In the genomic region with DNA sequence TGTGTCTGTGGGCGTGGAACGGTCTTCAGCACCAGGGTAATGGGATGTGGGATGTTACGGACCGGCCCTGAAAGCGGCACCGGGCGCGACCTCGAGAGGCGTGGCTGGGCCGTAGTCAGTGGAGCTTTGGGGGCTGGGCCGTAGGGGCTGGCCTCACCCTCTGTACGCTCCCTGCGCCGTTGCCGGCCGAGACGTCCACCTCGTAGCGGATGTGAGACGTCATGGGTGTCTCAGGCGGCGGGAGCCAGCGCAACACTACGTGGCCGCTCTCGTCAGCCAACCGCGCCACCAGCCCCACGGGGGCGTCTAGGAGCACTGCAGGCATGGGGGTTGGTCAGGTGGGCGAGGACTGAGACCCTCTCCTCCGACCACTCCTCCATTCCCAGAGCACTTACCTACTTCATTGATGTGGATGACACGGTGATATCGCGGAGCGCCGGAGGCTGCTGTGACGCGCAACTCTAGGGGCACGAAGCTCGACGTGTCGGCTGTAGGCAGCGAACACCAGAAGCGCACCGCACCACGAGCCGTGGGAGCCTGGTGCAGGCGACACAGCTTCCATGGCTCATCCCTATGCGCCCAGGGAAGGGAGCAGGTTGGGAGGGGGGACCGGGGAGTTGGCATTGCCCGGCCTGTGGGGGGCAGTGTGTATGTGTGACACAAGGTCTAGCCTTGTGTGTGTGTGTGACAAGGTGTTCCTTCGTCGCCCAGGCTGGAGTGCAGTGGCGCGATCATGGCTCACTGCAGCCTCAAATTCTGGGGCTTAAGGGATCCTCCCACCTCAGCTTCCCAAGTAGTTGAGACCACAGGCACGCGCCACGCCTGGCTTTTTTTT, we compare ENCODE assay signal across 8 cellular contexts. TPM values are rescaled to one million over a fixed set of nuclear protein-coding genes. Genes with fewer than 3 reads are reported as not detected.
DNase-seq lines count a peak whose midpoint lies in the region; ATAC-seq and TF ChIP-seq lines count a peak whose summit lies in the region.

No MANE protein-coding gene starts in this region.

- H3K4me3 ChIP-seq in astrocyte of the cerebellum (ENCODE audit: low read depth, low read length) (peak overlapping the region; percentile 54), iPS-20b (ENCODE audit: low read length) (peak overlapping the region; percentile 72)

- peak; percentile 42; the same call in 1 of the 2 replicates for TF ChIP-seq RAD21 in Ishikawa (IDR thresholded peaks at IDR 0.05; ENCODE audit: low read depth)

- H3K27me3 ChIP-seq in iPS-20b (ENCODE audit: insufficient read depth, low read length) = peaks cover 14% of the 10 kb centered on the region; the same call in 1 of the 2 replicates

- DNase-seq in G401 (ENCODE audit: low spot score) (peak; percentile 57), T follicular helper cell (ENCODE audit: low read depth) (peak; percentile 66), astrocyte of the cerebellum (ENCODE audit: low read depth) (no peak), SHP77 treated with DMSO at 0.1 percent for 48 hours (lab: John Stamatoyannopoulos, UW) (no peak)
- peak; percentile 23 to 48 for DNase-seq in stimulated activated CD4-positive, alpha-beta T cell treated with anti-CD3 and anti-CD28 coated beads, Interleukin-1b, Interleukin-23, amount 100 ng/mL, for 4 hours (ENCODE audit: low read depth in 2 of 2)

- no peak overlapping the region for H3K27ac ChIP-seq in iPS-20b (ENCODE audit: low read length)

- peak overlapping the region; percentile 66; the same call in 1 of the 2 replicates for H3K9ac ChIP-seq in iPS-20b (ENCODE audit: low read depth, low read length)

- TF ChIP-seq EP300 in Ishikawa (IDR thresholded peaks at IDR 0.05; ENCODE audit: borderline replicate concordance) = no peak

- H3K36me3 ChIP-seq in iPS-20b (ENCODE audit: insufficient read depth, low read depth, low read length) = no peaks in the 10 kb centered on the region

- TF ChIP-seq CTCF in astrocyte of the cerebellum (IDR thresholded peaks at IDR 0.05; ENCODE audit: low read depth, low read length, missing control alignments) = no peak

- 0 out of 2 replicates have a peak, but pooled peaks cover 3% of the 10 kb centered on the region for H3K4me1 ChIP-seq in iPS-20b (ENCODE audit: insufficient read depth, low read length)

- H3K9me3 ChIP-seq in iPS-20b (ENCODE audit: insufficient read depth, low read depth, low read length) = no peaks in the 10 kb centered on the region

- in situ Hi-C loops in G401 (cut with HindIII; ENCODE audit: low sequenced_read_pairs) (no loop called here), astrocyte of the cerebellum (cut with HindIII; ENCODE audit: low sequenced_read_pairs) (no loop called here)

- ATAC-seq in GM21737 (IDR thresholded peaks at IDR 0.05; ENCODE audit: unreplicated experiment) = peak; percentile 37

TF ChIP-seq in Ishikawa, 13 proteins besides CTCF, POLR2A, EP300 and RAD21:
- TF ChIP-seq NFIC (IDR thresholded peaks at IDR 0.05) (no peak), MAX (IDR thresholded peaks at IDR 0.05) (peak; percentile 46), ZBTB7A (IDR thresholded peaks at IDR 0.05; ENCODE audit: low read depth) (peak; percentile 88), YY1 (IDR thresholded peaks at IDR 0.05; ENCODE audit: low read depth) (no peak), REST (IDR thresholded peaks at IDR 0.05; ENCODE audit: low read depth) (no peak), CREB1 (IDR thresholded peaks at IDR 0.05; ENCODE audit: low read depth) (peak; percentile 82)
TF ChIP-seq in Ishikawa: peak in this region for 3.

RNA-seq across cellular contexts. Expression of gene EPOR, which starts 2.4 kb away (rescaled TPM):
- 20.3 and 20.9 TPM in 2 replicates for total RNA-seq in G401 (2014; rRNA removed; shearing (Covaris generic))

RNA-seq across cellular contexts. Expression of gene SWSAP1, which starts 7.3 kb away (rescaled TPM):
- total RNA-seq in G401 (2014; rRNA removed; shearing (Covaris generic)) = 6.2 and 6.3 TPM in 2 replicates

RNA-seq across cellular contexts. Expression of gene PLPPR2, which starts 26.5 kb away (rescaled TPM):
- total RNA-seq in G401 (2014; rRNA removed; shearing (Covaris generic)) = 8.1 and 11.5 TPM in 2 replicates

RNA-seq across cellular contexts. Expression of gene CCDC159, which starts 35.4 kb away (rescaled TPM):
- 2.6 TPM in 2 replicates for total RNA-seq in G401 (2014; rRNA removed; shearing (Covaris generic))

RNA-seq across cellular contexts. Expression of gene TMEM205, which starts 35.7 kb away (rescaled TPM):
- 363 and 408 TPM in 2 replicates for total RNA-seq in G401 (2014; rRNA removed; shearing (Covaris generic))

Comparison
In these comparisons a context has a peak if more than half of its experiments do, and no peak if none do; other contexts are left out.
1. DNase-seq: peak in G401 (single experiment), T follicular helper cell (single experiment) and stimulated activated CD4-positive, alpha-beta T cell treated with anti-CD3 and anti-CD28 coated beads, Interleukin-1b, Interleukin-23, amount 100 ng/mL, for 4 hours (2 of 2); none in astrocyte of the cerebellum (single experiment) and SHP77 treated with DMSO at 0.1 percent for 48 hours (single experiment).